In the genomic region with DNA sequence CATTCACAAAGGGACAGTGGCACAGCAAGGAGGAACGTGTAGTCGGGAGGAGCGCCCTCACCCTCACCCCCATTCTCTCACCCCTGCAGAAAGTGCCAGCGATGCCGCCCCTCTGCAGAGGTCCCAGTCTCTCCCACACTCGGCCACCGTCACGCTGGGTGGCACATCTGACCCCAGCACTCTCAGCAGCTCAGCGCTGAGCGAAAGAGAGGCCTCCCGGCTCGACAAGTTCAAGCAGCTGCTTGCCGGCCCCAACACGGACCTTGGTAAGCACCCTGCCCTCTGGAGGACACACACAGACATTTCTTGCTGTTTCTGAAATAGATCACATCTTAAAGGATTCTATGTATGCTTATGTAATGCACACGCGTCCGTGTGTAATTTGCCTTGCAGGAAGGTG, we compare ENCODE assay signal across 9 cellular contexts. TPM values are rescaled to one million over a fixed set of nuclear protein-coding genes. Genes with fewer than 3 reads are reported as not detected.
DNase-seq lines count a peak whose midpoint lies in the region; ATAC-seq, FAIRE-seq and TF ChIP-seq lines count a peak whose summit lies in the region.
"Had no signal": no experiment of that assay in that cellular context is flagged by ENCODE, and none has a peak within 500 bp of the region (broad histone marks: within the 10 kb centered on the region; RNA-seq: fewer than 3 reads in every experiment).

No MANE protein-coding gene starts in this region.

- H3K27me3 ChIP-seq in PC-3 (ENCODE audit: low read length) (no peaks in the 10 kb centered on the region), endothelial cell of umbilical vein (ENCODE audit: control insufficient read depth in 2 of 2, insufficient read depth in 2 of 2, low read length in 2 of 2) (no peaks in the 10 kb centered on the region)

- no peak for FAIRE-seq in endothelial cell of umbilical vein (lab: Jason Lieb, UNC)

- intact Hi-C loops in PC-3 (cut with micrococcal nuclease) = no loop called here
- intact Hi-C loops in endothelial cell of umbilical vein (cut with micrococcal nuclease) = loop anchor here (5.0 to 10.0 kb wide), 2 partner anchors 1040 to 1687 kb away; a partner anchor contains a TSS

- no peaks in the 10 kb centered on the region for H3K79me2 ChIP-seq in PC-3 (ENCODE audit: low read length)
- peaks cover 2% of the 10 kb centered on the region for H3K79me2 ChIP-seq in endothelial cell of umbilical vein (ENCODE audit: control insufficient read depth, insufficient read depth, low read length)

- H4K20me1 ChIP-seq in PC-3 (ENCODE audit: low read length) (no peaks in the 10 kb centered on the region), endothelial cell of umbilical vein (replicated peaks; ENCODE audit: control insufficient read depth, extremely low read depth, insufficient read depth, low read length) (no peaks in the 10 kb centered on the region)

- no peaks in the 10 kb centered on the region for H3F3A ChIP-seq in PC-3 (ENCODE audit: low read length, unreplicated experiment)

- no peak for TF ChIP-seq POLR2A in endothelial cell of umbilical vein (IDR thresholded peaks at IDR 0.05; ENCODE audit: low read depth, low read length)

- no peak overlapping the region for H3K4me3 Mint-ChIP-seq in progenitor cell of endocrine pancreas (ENCODE audit: low read depth)

- CTCF ChIA-PET in PC-3 (lab: Charles Lee) (interaction anchor here (0.6 to 0.7 kb wide), 2 partner anchors 157 to 234 kb away, joined by 3 to 4 read pairs; no protein-coding TSS in a partner anchor), endothelial cell of umbilical vein (lab: Charles Lee) (interaction anchor here (1.0 to 2.4 kb wide), 4 partner anchors 10 to 39 kb away, joined by 3 to 18 read pairs (median 10); partner anchors contain the start of gene TBC1D22A)

- no peak overlapping the region for H3K4me2 ChIP-seq in PC-3 (ENCODE audit: low read length)
- no peak overlapping the region for H3K4me2 ChIP-seq in endothelial cell of umbilical vein (ENCODE audit: insufficient read depth, low read length)

- H3K4me3 ChIP-seq in PC-3 (ENCODE audit: low read length) (no peak overlapping the region), endothelial cell of umbilical vein (replicated peaks in 1 of 3; ENCODE audit: insufficient read depth in 1 of 3, low read depth in 1 of 3, low read length in 3 of 3) (no peak overlapping the region)

- H3K36me3 ChIP-seq in PC-3 (ENCODE audit: low read depth, low read length) (no peaks in the 10 kb centered on the region), endothelial cell of umbilical vein (ENCODE audit: control insufficient read depth in 2 of 2, extremely low read depth in 1 of 2, insufficient read depth in 2 of 2, low read length in 2 of 2) (peaks cover 3 to 29% of the 10 kb centered on the region in 2 experiments)

- no peaks in the 10 kb centered on the region for H3K9me1 ChIP-seq in endothelial cell of umbilical vein (replicated peaks; ENCODE audit: control insufficient read depth, extremely low read depth, insufficient read depth, low read length)

- no peaks in the 10 kb centered on the region for H3K9me2 ChIP-seq in PC-3 (replicated peaks; ENCODE audit: low read length)

- H2AFZ ChIP-seq in PC-3 (ENCODE audit: low read length) (no peak overlapping the region), endothelial cell of umbilical vein (ENCODE audit: low read depth, low read length) (no peak overlapping the region)

- H3K4me1 Mint-ChIP-seq in progenitor cell of endocrine pancreas (ENCODE audit: low read depth) = peaks cover 5% of the 10 kb centered on the region

- no peak overlapping the region for H3K27ac Mint-ChIP-seq in progenitor cell of endocrine pancreas

- H3K27me3 Mint-ChIP-seq in progenitor cell of endocrine pancreas = no peaks in the 10 kb centered on the region

- TF ChIP-seq CTCF in PC-3 (conservative IDR thresholded peaks at IDR 0.05; ENCODE audit: low read depth, low read length) (peak; percentile 40; the same call in 1 of the 2 replicates), endothelial cell of umbilical vein (IDR thresholded peaks at IDR 0.05; ENCODE audit: extremely low read depth in 1 of 2, insufficient read depth in 1 of 2, low read depth in 1 of 2, low read length in 2 of 2) (peak; percentile 12 to 31), progenitor cell of endocrine pancreas (IDR thresholded peaks at IDR 0.05; ENCODE audit: unreplicated experiment) (peak; percentile 21)

- no peak overlapping the region for H3K27ac ChIP-seq in PC-3 (ENCODE audit: low read length)
- H3K27ac ChIP-seq in endothelial cell of umbilical vein (ENCODE audit: insufficient read depth, low read depth, low read length) = no peak overlapping the region

- dilution Hi-C loops in endothelial cell of umbilical vein (cut with MboI; ENCODE audit: extremely low pct_ligation_motif_present, low sequenced_read_pairs) = no loop called here

- DNase-seq in DMS53 (lab: John Stamatoyannopoulos, UW) (peak; percentile 41), DMS53 treated with DMSO at 0.1 percent for 48 hours (lab: John Stamatoyannopoulos, UW; ENCODE audit: unreplicated experiment) (no peak), PC-3 (peak; percentile 9), endothelial cell of umbilical vein (ENCODE audit: low read depth, low spot score) (no peak), progenitor cell of endocrine pancreas (ENCODE audit: low spot score, unreplicated experiment) (no peak), Ammon's horn (ENCODE audit: low spot score) (no peak)
- no peak for DNase-seq in activated CD4-positive, CD25-positive, alpha-beta regulatory T cell (lab: John Stamatoyannopoulos, UW)
- DNase-seq: stimulated activated CD8-positive, alpha-beta memory T cell treated with anti-CD3 and anti-CD28 coated beads, Interleukin-4, amount 100 ng/mL, for 48 hours had no signal

- H3K4me1 ChIP-seq in PC-3 (ENCODE audit: insufficient read depth, low read length) = no peaks in the 10 kb centered on the region
- H3K4me1 ChIP-seq in endothelial cell of umbilical vein (ENCODE audit: control insufficient read depth, extremely low read depth, insufficient read depth, low read length) = peaks cover 15% of the 10 kb centered on the region

- H3K9me3 ChIP-seq in PC-3 (ENCODE audit: low read length) = no peaks in the 10 kb centered on the region
- H3K9me3 ChIP-seq in endothelial cell of umbilical vein (replicated peaks; ENCODE audit: control insufficient read depth, insufficient read depth, low read length) = no peaks in the 10 kb centered on the region

- H3K9me3 Mint-ChIP-seq in progenitor cell of endocrine pancreas (ENCODE audit: low read depth) = no peaks in the 10 kb centered on the region

- ATAC-seq in PC-3 (no peak), GM18511 (IDR thresholded peaks at IDR 0.05; ENCODE audit: unreplicated experiment) (no peak)

- POLR2A ChIA-PET in PC-3 (lab: Charles Lee; ENCODE audit: unreplicated experiment) (no interaction called here), endothelial cell of umbilical vein (lab: Charles Lee) (no interaction called here)

- H3K9ac ChIP-seq in PC-3 (ENCODE audit: low read length) (no peak overlapping the region), endothelial cell of umbilical vein (replicated peaks; ENCODE audit: extremely low read depth, insufficient read depth, low read length) (no peak overlapping the region)

- BruUV-seq in PC-3 (replicated peaks; lab: Mats Ljungman, UMichigan) = no TSS peak
- BruUV-seq in endothelial cell of umbilical vein (replicated peaks; lab: Mats Ljungman, UMichigan) = no TSS peak

- H3K36me3 Mint-ChIP-seq in progenitor cell of endocrine pancreas (ENCODE audit: insufficient read depth) = peaks cover 9% of the 10 kb centered on the region

TF ChIP-seq in endothelial cell of umbilical vein, 7 proteins besides CTCF, POLR2A, EP300 and RAD21:
- TF ChIP-seq GATA2 (IDR thresholded peaks at IDR 0.05; ENCODE audit: insufficient read depth, insufficient read length, low read depth, low read length) (no peak), MAX (IDR thresholded peaks at IDR 0.05; ENCODE audit: insufficient read depth, insufficient read length) (no peak), POLR2AphosphoS5 (IDR thresholded peaks at IDR 0.05; ENCODE audit: insufficient read depth, low read depth, low read length) (no peak), JUN (IDR thresholded peaks at IDR 0.05; ENCODE audit: borderline replicate concordance, insufficient read depth, insufficient read length, low read depth) (no peak), FOS (IDR thresholded peaks at IDR 0.05; ENCODE audit: borderline replicate concordance, insufficient read depth, low read length) (no peak), MYC (IDR thresholded peaks at IDR 0.05; ENCODE audit: low read depth, low read length) (no peak), EZH2 (IDR thresholded peaks at IDR 0.05; ENCODE audit: borderline replicate concordance, low read depth, low read length, severe bottlenecking) (no peak)

RNA-seq across cellular contexts. Expression of gene TBC1D22A, which starts 34.9 kb away (rescaled TPM):
- total RNA-seq in PC-3 (2014; rRNA removed) (12.2 and 14.3 TPM in 2 replicates), endothelial cell of umbilical vein (32.4 and 32.9 TPM in 2 replicates), progenitor cell of endocrine pancreas (23.2 and 24.2 TPM in 2 replicates)
- 23.2 and 26.1 TPM in 2 replicates for polyA plus RNA-seq in endothelial cell of umbilical vein
- polyA plus RNA-seq in endothelial cell of umbilical vein (2011; cell fraction: cytosol; rRNA removed) = 21.4 and 21.7 TPM in 2 replicates
- polyA plus RNA-seq in endothelial cell of umbilical vein (2011; cell fraction: nucleus; rRNA removed) = 18.9 and 19.7 TPM in 2 replicates
- 19.8 and 23.4 TPM in 2 replicates for polyA plus RNA-seq in endothelial cell of umbilical vein (2012)
- 25.6 and 29.5 TPM in 2 replicates for polyA minus RNA-seq in endothelial cell of umbilical vein
- 7.7 TPM for polyA minus RNA-seq in endothelial cell of umbilical vein (2011; cell fraction: cytosol; rRNA and poly(A)+ RNA removed)
- 24.2 and 29.1 TPM in 2 replicates for polyA minus RNA-seq in endothelial cell of umbilical vein (2011; cell fraction: nucleus; rRNA and poly(A)+ RNA removed)

RNA-seq across cellular contexts. Expression of gene CERK, which starts 59.3 kb away (rescaled TPM):
- total RNA-seq in PC-3 (2014; rRNA removed) = 21.6 and 24.1 TPM in 2 replicates
- total RNA-seq in endothelial cell of umbilical vein = 88.0 and 104 TPM in 2 replicates
- polyA plus RNA-seq in endothelial cell of umbilical vein = 44.1 and 61.1 TPM in 2 replicates
- 50.7 and 54.4 TPM in 2 replicates for polyA plus RNA-seq in endothelial cell of umbilical vein (2011; cell fraction: cytosol; rRNA removed)
- polyA plus RNA-seq in endothelial cell of umbilical vein (2011; cell fraction: nucleus; rRNA removed) = 68.9 and 69.2 TPM in 2 replicates
- 59.7 and 68.3 TPM in 2 replicates for polyA plus RNA-seq in endothelial cell of umbilical vein (2012)
- 115 and 119 TPM in 2 replicates for polyA minus RNA-seq in endothelial cell of umbilical vein
- polyA minus RNA-seq in endothelial cell of umbilical vein (2011; cell fraction: cytosol; rRNA and poly(A)+ RNA removed) = 11.3 TPM
- 51.1 and 53.1 TPM in 2 replicates for polyA minus RNA-seq in endothelial cell of umbilical vein (2011; cell fraction: nucleus; rRNA and poly(A)+ RNA removed)
- 59.2 and 62.0 TPM in 2 replicates for total RNA-seq in progenitor cell of endocrine pancreas

Comparison
In these comparisons a context has a peak if more than half of its experiments do, and no peak if none do; other contexts are left out.
1. DNase-seq: peak in DMS53 (single experiment) and PC-3 (single experiment); none in DMS53 treated with DMSO at 0.1 percent for 48 hours (single experiment), endothelial cell of umbilical vein (single experiment), progenitor cell of endocrine pancreas (single experiment), Ammon's horn (single experiment) and activated CD4-positive, CD25-positive, alpha-beta regulatory T cell (0 of 4).
2. Peak in every context shown above with its lines, with median percentiles within 50 percentile points of each other: CTCF ChIP-seq.